ENCODE assay signal across 17 cellular contexts in genomic region chr2:28904295-28904694, GRCh38. TPM values are rescaled to one million over a fixed set of nuclear protein-coding genes. Genes with fewer than 3 reads are reported as not detected.
DNase-seq lines count a peak whose midpoint lies in the region; FAIRE-seq and TF ChIP-seq lines count a peak whose summit lies in the region.
"Had no signal": no experiment of that assay in that cellular context is flagged by ENCODE, and none has a peak within 500 bp of the region (broad histone marks: within the 10 kb centered on the region; RNA-seq: fewer than 3 reads in every experiment).

No MANE protein-coding gene starts in this region.

- H3K4me3 ChIP-seq in Peyer's patch (no peak overlapping the region), prostate gland (no peak overlapping the region)
- H3K4me3 ChIP-seq: adrenal gland had no signal

- H3K36me3 ChIP-seq in Peyer's patch (peaks cover 0 to 55% (median 0%) of the 10 kb centered on the region in 3 donors), prostate gland (no peaks in the 10 kb centered on the region)

- peak; percentile 61 for FAIRE-seq in GM19239 (lab: Jason Lieb, UNC)

- 68% methylated on average over 2 of the region's 2 CpGs for WGBS in prostate gland

- H3K27ac ChIP-seq in Peyer's patch: no peak overlapping the region
- no peak overlapping the region for H3K27ac ChIP-seq in prostate gland
- H3K27ac ChIP-seq: HL-60 had no signal

- peak; percentile 33 for DNase-seq in AG08396 (ENCODE audit: low spot score)
- DNase-seq in GM19239 (ENCODE audit: insufficient read length, low spot score): no peak
- peak; percentile 70 for DNase-seq in amniotic epithelial cell (ENCODE audit: low read depth)
- DNase-seq in glomerular visceral epithelial cell (ENCODE audit: extremely low spot score): peak; percentile 22
- no peak for DNase-seq in Peyer's patch
- DNase-seq in prostate gland (ENCODE audit: low spot score): no peak
- no peak for DNase-seq in NCI-H2029 treated with DMSO at 0.1 percent for 48 hours (lab: John Stamatoyannopoulos, UW)
- DNase-seq in UCSD-AML1 (lab: John Stamatoyannopoulos, UW; ENCODE audit: unreplicated experiment): no peak
- DNase-seq: adrenal gland; H7; Karpas-422; NCI-H1930; NCI-H82; right cardiac atrium; SHP77; stimulated activated naive CD4-positive, alpha-beta T cell treated with Interleukin-2 at 50 U/mL for 16 hours had no signal

- H3K4me1 ChIP-seq in Peyer's patch: no peaks in the 10 kb centered on the region
- H3K4me1 ChIP-seq in prostate gland (replicated peaks): no peaks in the 10 kb centered on the region

- TF ChIP-seq CTCF in Peyer's patch (IDR thresholded peaks at IDR 0.05): no peak
- TF ChIP-seq CTCF in prostate gland (IDR thresholded peaks at IDR 0.05): no peak

- no peaks in the 10 kb centered on the region for H3K9me3 ChIP-seq in Peyer's patch
- no peaks in the 10 kb centered on the region for H3K9me3 ChIP-seq in prostate gland
- H3K9me3 ChIP-seq: adrenal gland had no signal

- TF ChIP-seq POLR2A in Peyer's patch (IDR thresholded peaks at IDR 0.05) (no peak), prostate gland (IDR thresholded peaks at IDR 0.05) (no peak)

- intact Hi-C loops in prostate gland (cut with DNase I): no loop called here

- H3K27me3 ChIP-seq in Peyer's patch: no peaks in the 10 kb centered on the region
- H3K27me3 ChIP-seq in prostate gland (replicated peaks; ENCODE audit: insufficient read depth): no peaks in the 10 kb centered on the region
- H3K27me3 ChIP-seq: adrenal gland had no signal

RNA-seq across cellular contexts. Expression of gene WDR43, which starts 9.8 kb away (rescaled TPM):
- total RNA-seq in Peyer's patch: 10 to 100 TPM; 17.4 to 98.2 (median 24.4) TPM
- 10 to 100 TPM; 30.6 to 36.9 TPM for total RNA-seq in prostate gland

RNA-seq across cellular contexts. Expression of gene TRMT61B, which starts 34.2 kb away (rescaled TPM):
- 10 to 100 TPM; 12.6 to 19.0 (median 16.6) TPM for total RNA-seq in Peyer's patch
- total RNA-seq in prostate gland: 10 to 100 TPM; 19.6 to 26.4 TPM

Comparison
In these comparisons a context has a peak if more than half of its experiments do, and no peak if none do; other contexts are left out.
1. DNase-seq: peak in AG08396 (single experiment), amniotic epithelial cell (single experiment) and glomerular visceral epithelial cell (single experiment); none in GM19239 (single experiment), Peyer's patch (0 of 3), prostate gland (single experiment), NCI-H2029 treated with DMSO at 0.1 percent for 48 hours (single experiment) and UCSD-AML1 (single experiment).